In the genomic region with DNA sequence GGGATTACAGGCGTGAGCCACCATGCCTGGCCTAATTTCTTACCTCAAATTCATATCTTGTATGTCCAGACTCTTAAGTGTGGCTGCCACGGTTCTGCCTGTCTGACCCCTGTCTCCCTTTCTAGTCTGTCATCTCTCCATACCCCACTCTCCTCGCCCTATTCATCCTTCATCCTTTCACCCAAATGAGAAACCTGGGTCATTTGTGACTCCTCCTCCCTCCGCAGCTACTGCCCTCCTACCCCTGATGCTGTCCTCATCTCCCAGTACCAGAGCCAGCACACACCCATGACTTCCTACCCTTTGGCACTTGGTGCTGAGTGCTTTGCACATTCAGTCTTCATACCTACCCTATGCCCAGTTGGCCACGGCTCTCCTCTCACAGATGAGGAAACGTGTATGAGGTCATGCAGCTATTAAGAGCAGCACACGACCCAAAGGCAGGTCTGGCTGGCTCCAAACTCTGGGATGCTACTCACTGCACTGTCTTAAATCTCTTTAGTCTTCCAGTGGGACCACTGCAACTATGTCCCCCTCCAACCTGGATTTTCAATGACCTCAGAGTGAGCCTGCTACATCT, we compare ENCODE assay signal across 17 cellular contexts. TPM values are rescaled to one million over a fixed set of nuclear protein-coding genes. Genes with fewer than 3 reads are reported as not detected.
A peak's percentile ranks its signal among the peaks of the same experiment; 100 is the strongest.
DNase-seq lines count a peak whose midpoint lies in the region; ATAC-seq, FAIRE-seq and TF ChIP-seq lines count a peak whose summit lies in the region.
"Had no signal": no experiment of that assay in that cellular context is flagged by ENCODE, and none has a peak within 500 bp of the region (broad histone marks: within the 10 kb centered on the region; RNA-seq: fewer than 3 reads in every experiment).

No MANE protein-coding gene starts in this region.

- no peak overlapping the region for H4K8ac ChIP-seq in trophoblast cell (ENCODE audit: low read depth, low read length)

- no peak overlapping the region for H3K9ac ChIP-seq in trophoblast cell (ENCODE audit: low read length)

- H3K4me1 ChIP-seq in trophoblast cell (ENCODE audit: control insufficient read depth in 1 of 2, insufficient read depth in 2 of 2, low read length in 2 of 2): peaks cover 0 to 8% of the 10 kb centered on the region in 2 experiments

- no peak for DNase-seq in GM12891 (ENCODE audit: insufficient read length, low spot score)
- DNase-seq in NCI-H226: peak; percentile 29
- DNase-seq in Right ventricle myocardium superior: peak; percentile 71
- DNase-seq in trophoblast cell: no peak
- no peak for DNase-seq in UCSD-AML1 (lab: John Stamatoyannopoulos, UW; ENCODE audit: unreplicated experiment)
- DNase-seq in GM20000 (ENCODE audit: low spot score): no peak
- DNase-seq: activated CD4-positive, alpha-beta T cell treated with anti-CD3 and anti-CD28 coated beads, Interleukin-2, amount 50 U/mL, for 48 hours; caudate nucleus; EL; foreskin melanocyte; MM.1S; posterior cingulate gyrus; stimulated activated CD4-positive, alpha-beta T cell treated with anti-CD3 and anti-CD28 coated beads, Interleukin-15, amount 100 ng/mL, for 24 hours; T1000 had no signal

- no peak overlapping the region for H2AFZ ChIP-seq in trophoblast cell (ENCODE audit: insufficient read depth, low read length, poor library complexity)

- intact Hi-C loops in Right ventricle myocardium superior (cut with DNase I): no loop called here

- peak overlapping the region; percentile 1 for H3K23ac ChIP-seq in trophoblast cell (ENCODE audit: low read length)

- TF ChIP-seq CTCF in GM20000 (IDR thresholded peaks at IDR 0.05; ENCODE audit: extremely low read depth, missing control alignments): no peak

- H3K14ac ChIP-seq in trophoblast cell (ENCODE audit: low read length): no peak overlapping the region

- no CpG with 5 or more reads among the region's 7 CpGs for WGBS in trophoblast cell (ENCODE audit: extremely low coverage, insufficient coverage, insufficient read length)

- H3K4me2 ChIP-seq in trophoblast cell (ENCODE audit: low read length): no peak overlapping the region

- no peak overlapping the region for H2AK5ac ChIP-seq in trophoblast cell (ENCODE audit: low read length)

- no peak overlapping the region for H2BK5ac ChIP-seq in trophoblast cell (ENCODE audit: low read depth, low read length, poor library complexity)

- H3K27ac ChIP-seq in trophoblast cell (ENCODE audit: low read depth, low read length): no peak overlapping the region
- H3K27ac ChIP-seq: C4-2B had no signal

- no peaks in the 10 kb centered on the region for H3K9me3 ChIP-seq in trophoblast cell (ENCODE audit: insufficient read depth, low read depth, low read length)

- peak; percentile 33 for FAIRE-seq in GM12891 (lab: Jason Lieb, UNC)

- H3K4ac ChIP-seq in trophoblast cell (ENCODE audit: low read depth, low read length): no peak overlapping the region

- H2BK12ac ChIP-seq in trophoblast cell (ENCODE audit: low read length): no peak overlapping the region

- no peak overlapping the region for H2BK120ac ChIP-seq in trophoblast cell (ENCODE audit: insufficient read depth, low read length, poor library complexity)

- H3K36me3 ChIP-seq in trophoblast cell (ENCODE audit: control insufficient read depth in 1 of 2, insufficient read depth in 2 of 2, low read length in 2 of 2): peaks cover 10 to 19% of the 10 kb centered on the region in 2 experiments

- TF ChIP-seq POLR2A in GM12891 (IDR thresholded peaks at IDR 0.05; ENCODE audit: low read depth, low read length): no peak

- peak overlapping the region; percentile 12 for H3K4me3 ChIP-seq in trophoblast cell (ENCODE audit: low read depth, low read length)

- no peak overlapping the region for H4K12ac ChIP-seq in trophoblast cell (ENCODE audit: low read depth, low read length)

- H4K91ac ChIP-seq in trophoblast cell (ENCODE audit: low read depth, low read length): no peak overlapping the region

- no peaks in the 10 kb centered on the region for H3K79me1 ChIP-seq in trophoblast cell (ENCODE audit: low read length)

- no peak overlapping the region for H3K18ac ChIP-seq in trophoblast cell (ENCODE audit: low read length)

- no peaks in the 10 kb centered on the region for H3K27me3 ChIP-seq in trophoblast cell (ENCODE audit: insufficient read depth, low read length)

- ATAC-seq in Right ventricle myocardium superior (ENCODE audit: poor library complexity) (peak; percentile 73), HG03139 (IDR thresholded peaks at IDR 0.05; ENCODE audit: unreplicated experiment) (no peak)

- no peaks in the 10 kb centered on the region for H3K79me2 ChIP-seq in trophoblast cell (ENCODE audit: control insufficient read depth, insufficient read depth, low read length, poor library complexity)

TF ChIP-seq in GM12891, 5 proteins besides CTCF, POLR2A, EP300 and RAD21:
- TF ChIP-seq TAF1 (IDR thresholded peaks at IDR 0.05; ENCODE audit: low read depth, low read length): no peak
- no peak for TF ChIP-seq POU2F2 (IDR thresholded peaks at IDR 0.05; ENCODE audit: low read depth, low read length)
- TF ChIP-seq SPI1 (IDR thresholded peaks at IDR 0.05; ENCODE audit: low read depth, low read length): no peak
- TF ChIP-seq PAX5 (IDR thresholded peaks at IDR 0.05; ENCODE audit: insufficient read depth, low read length, severe bottlenecking): no peak
- TF ChIP-seq POLR2AphosphoS5 (IDR thresholded peaks at IDR 0.05; ENCODE audit: low read depth, low read length): no peak

RNA-seq across cellular contexts. Expression of a gene that starts 1.6 kb away (rescaled TPM):
- polyA plus RNA-seq in GM12891 (2012; ENCODE audit: low read depth, missing spikeins): 0.35 TPM
- total RNA-seq in Right ventricle myocardium superior: not detected
- not detected in 2 replicates for polyA plus RNA-seq in trophoblast cell (2013)
- total RNA-seq: temporal lobe had no signal

RNA-seq across cellular contexts. Expression of a gene that starts 38.6 kb away (rescaled TPM):
- polyA plus RNA-seq in GM12891 (2012; ENCODE audit: low read depth, missing spikeins): 49.2 TPM
- 12.0 TPM for total RNA-seq in Right ventricle myocardium superior
- 2.4 and 2.8 TPM in 2 replicates for polyA plus RNA-seq in trophoblast cell (2013)

RNA-seq across cellular contexts. Expression of a gene that starts 56.5 kb away (rescaled TPM):
- 12.4 TPM for polyA plus RNA-seq in GM12891 (2012; ENCODE audit: low read depth, missing spikeins)
- total RNA-seq in Right ventricle myocardium superior: 12.2 TPM
- 1.1 and 1.3 TPM in 2 replicates for polyA plus RNA-seq in trophoblast cell (2013)

Comparison
In these comparisons a context has a peak if more than half of its experiments do, and no peak if none do; other contexts are left out.
1. DNase-seq: peak in NCI-H226 (single experiment) and Right ventricle myocardium superior (single experiment); none in GM12891 (single experiment), trophoblast cell (0 of 2), UCSD-AML1 (single experiment) and GM20000 (single experiment).